1 cellular context compared by ENCODE assay signal in the genomic region with DNA sequence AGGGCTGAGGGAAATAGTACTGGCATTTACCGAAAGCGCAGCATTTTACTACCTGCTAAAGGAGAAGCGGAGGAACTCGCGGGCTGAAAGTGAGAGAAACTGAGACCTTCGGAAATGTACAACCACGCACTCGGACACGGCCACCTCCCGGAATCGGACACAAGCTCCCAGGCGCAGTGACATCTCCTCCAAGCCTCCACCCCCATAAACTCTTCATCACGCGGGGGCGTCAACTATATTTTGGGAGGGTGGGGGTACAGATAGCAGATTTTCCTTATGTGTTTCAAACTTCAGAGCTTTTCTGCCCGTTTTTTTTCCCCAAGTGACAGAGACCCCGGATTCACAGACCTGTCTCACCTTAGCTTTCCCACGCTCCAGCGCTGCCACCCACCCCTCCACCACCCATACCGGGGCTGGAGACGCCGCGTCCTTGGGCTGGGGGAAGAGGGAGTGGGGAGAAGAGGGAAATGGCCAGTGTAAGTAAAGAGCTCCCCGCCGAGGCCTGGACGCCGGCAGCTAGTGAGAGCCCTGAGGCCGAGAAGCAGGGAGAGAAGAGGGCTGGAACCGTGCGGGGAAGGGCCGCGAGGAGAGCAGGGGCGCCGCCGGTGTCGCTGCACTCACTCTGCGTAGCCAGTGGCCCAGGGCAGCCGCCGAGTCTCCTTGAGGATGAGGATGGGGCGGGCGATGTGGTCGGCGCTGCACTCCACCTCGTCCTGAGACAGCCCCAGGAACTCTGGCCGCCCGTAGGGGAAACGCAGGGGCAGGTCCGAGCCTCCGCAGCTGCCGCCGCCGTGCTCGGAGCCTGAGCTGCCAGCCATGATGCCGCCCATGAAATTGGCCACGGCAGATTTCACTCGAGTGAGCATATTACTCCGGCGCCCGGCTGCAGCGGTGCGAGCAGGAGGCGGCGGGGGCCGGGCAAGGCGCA.
TF ChIP-seq lines count a peak whose summit lies in the region.

No MANE protein-coding gene starts in this region.

TF ChIP-seq in HCT116, 20 proteins besides CTCF, POLR2A, EP300 and RAD21 (continued from another document):
- TF ChIP-seq ZFX (IDR thresholded peaks at IDR 0.05) (0 out of 2 replicates have a peak, but pooled peaks have one; percentile 65), CEBPB (IDR thresholded peaks at IDR 0.05; ENCODE audit: low read depth) (no peak), EGR1 (IDR thresholded peaks at IDR 0.05; ENCODE audit: low read depth) (0 out of 2 replicates have a peak, but pooled peaks have one; percentile 28), YY1 (IDR thresholded peaks at IDR 0.05; ENCODE audit: extremely low read depth, insufficient replicate concordance, low read depth, low read length) (peak; percentile 15), JUND (IDR thresholded peaks at IDR 0.05) (no peak), SIN3A (IDR thresholded peaks at IDR 0.05; ENCODE audit: low read depth) (no peak; the same call in 1 of the 2 replicates), FOSL1 (IDR thresholded peaks at IDR 0.05; ENCODE audit: low read depth) (no peak)
- TF ChIP-seq, protein P1, sequence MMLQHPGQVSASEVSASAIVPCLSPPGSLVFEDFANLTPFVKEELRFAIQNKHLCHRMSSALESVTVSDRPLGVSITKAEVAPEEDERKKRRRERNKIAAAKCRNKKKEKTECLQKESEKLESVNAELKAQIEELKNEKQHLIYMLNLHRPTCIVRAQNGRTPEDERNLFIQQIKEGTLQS (IDR thresholded peaks at IDR 0.05), result no peak
